Comparison of ENCODE assay signal across 21 cellular contexts in the genomic region with DNA sequence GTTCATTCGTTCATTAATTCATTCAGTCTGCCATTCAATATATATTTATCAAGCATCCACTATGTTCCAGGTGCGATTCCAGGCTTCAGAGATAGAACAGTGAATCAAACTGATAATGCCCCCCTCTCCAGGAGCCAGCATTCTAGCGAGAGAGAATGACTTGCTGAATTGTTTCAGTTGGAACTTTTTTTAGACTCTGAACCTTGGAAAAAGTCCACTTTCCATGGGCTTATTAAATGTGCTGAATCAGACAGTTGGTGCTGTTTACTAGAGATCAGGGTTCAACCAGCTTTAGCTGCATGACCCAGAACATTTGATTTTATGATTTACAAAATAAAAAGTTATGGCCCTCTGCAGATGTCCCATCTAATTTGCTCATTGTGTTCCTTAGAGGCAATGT.
DNase-seq lines count a peak whose midpoint lies in the region; ATAC-seq, FAIRE-seq and TF ChIP-seq lines count a peak whose summit lies in the region.
"Had no signal": no experiment of that assay in that cellular context is flagged by ENCODE, and none has a peak within 500 bp of the region (broad histone marks: within the 10 kb centered on the region; RNA-seq: fewer than 3 reads in every experiment).

No MANE protein-coding gene starts in this region.

- no peaks in the 10 kb centered on the region for H3K36me3 Mint-ChIP-seq in astrocyte (ENCODE audit: low read depth, unreplicated experiment)
- H3K36me3 Mint-ChIP-seq: naive thymus-derived CD4-positive, alpha-beta T cell had no signal

- no peak for FAIRE-seq in astrocyte (lab: Jason Lieb, UNC)
- FAIRE-seq: D721Med, G401.6, GM12892 had no signal

- peaks cover 9% of the 10 kb centered on the region for H3K4me1 Mint-ChIP-seq in astrocyte (ENCODE audit: low read depth, unreplicated experiment)
- H3K4me1 Mint-ChIP-seq: activated B cell treated with CpG ODN at 0.5 μM for 24 hours had no signal

- H3K4me3 Mint-ChIP-seq in astrocyte (ENCODE audit: unreplicated experiment), result no peak overlapping the region
- H3K4me3 Mint-ChIP-seq: activated B cell treated with CpG ODN at 0.5 μM for 24 hours; GM23338; naive thymus-derived CD4-positive, alpha-beta T cell had no signal

- ATAC-seq in mucosa of descending colon, result peak; percentile 83
- ATAC-seq in thoracic aorta (ENCODE audit: insufficient number of reproducible peaks, low FRiP score, low read depth), result no peak
- ATAC-seq: GM23338; naive thymus-derived CD4-positive, alpha-beta T cell had no signal

- no peak overlapping the region for H3K4me2 ChIP-seq in astrocyte (ENCODE audit: low read length)
- H3K4me2 ChIP-seq: GM23338, KMS-11 had no signal

- no peak overlapping the region for H3K27ac Mint-ChIP-seq in astrocyte (ENCODE audit: unreplicated experiment)
- H3K27ac Mint-ChIP-seq: activated B cell treated with CpG ODN at 0.5 μM for 24 hours; GM23338; naive thymus-derived CD4-positive, alpha-beta T cell had no signal

- H3K27me3 Mint-ChIP-seq in astrocyte (ENCODE audit: low read depth, unreplicated experiment), result no peaks in the 10 kb centered on the region
- H3K27me3 Mint-ChIP-seq: activated B cell treated with CpG ODN at 0.5 μM for 24 hours had no signal

- H3K4me1 ChIP-seq in astrocyte (ENCODE audit: insufficient read depth, low read length), result peaks cover 27% of the 10 kb centered on the region
- H3K4me1 ChIP-seq in mucosa of descending colon (ENCODE audit: low read depth), result peaks cover 28% of the 10 kb centered on the region
- H3K4me1 ChIP-seq in thoracic aorta (ENCODE audit: control insufficient read depth in 1 of 2, low read depth in 2 of 2), result peaks cover 18 to 75% of the 10 kb centered on the region in 2 donors

- H3K27ac ChIP-seq in astrocyte (ENCODE audit: low read depth, low read length) (peak overlapping the region; percentile 15), thoracic aorta (peak overlapping the region; percentile 91 to 95), caudate nucleus (ENCODE audit: low read depth, low read length) (no peak overlapping the region)
- H3K27ac ChIP-seq: HL-60, KMS-11 had no signal

- no peaks in the 10 kb centered on the region for H3K9me3 Mint-ChIP-seq in astrocyte (ENCODE audit: unreplicated experiment)
- H3K9me3 Mint-ChIP-seq: activated B cell treated with CpG ODN at 0.5 μM for 24 hours; GM23338; naive thymus-derived CD4-positive, alpha-beta T cell had no signal

- no peak overlapping the region for H2AFZ ChIP-seq in astrocyte (ENCODE audit: low read depth, low read length)
- H2AFZ ChIP-seq: GM23338 had no signal

- no peaks in the 10 kb centered on the region for H3K79me2 ChIP-seq in astrocyte (ENCODE audit: insufficient read depth, low read length)

- no peaks in the 10 kb centered on the region for H3K36me3 ChIP-seq in astrocyte (ENCODE audit: insufficient read depth, low read length)
- H3K36me3 ChIP-seq in mucosa of descending colon (ENCODE audit: low read depth), result no peaks in the 10 kb centered on the region
- no peaks in the 10 kb centered on the region for H3K36me3 ChIP-seq in thoracic aorta

- intact Hi-C loops in mucosa of descending colon (cut with DNase I, micrococcal nuclease), result no loop called here

- no peak overlapping the region for H3K4me3 ChIP-seq in astrocyte (ENCODE audit: insufficient read depth, low read depth, low read length)
- no peak overlapping the region for H3K4me3 ChIP-seq in fibroblast of the aortic adventitia (ENCODE audit: low read depth, low read length)
- H3K4me3 ChIP-seq in mucosa of descending colon, result no peak overlapping the region
- no peak overlapping the region for H3K4me3 ChIP-seq in thoracic aorta
- H3K4me3 ChIP-seq: GM23338 had no signal

- no peaks in the 10 kb centered on the region for H4K20me1 ChIP-seq in astrocyte (ENCODE audit: insufficient read depth, low read length)

- no peaks in the 10 kb centered on the region for H3K27me3 ChIP-seq in astrocyte (ENCODE audit: insufficient read depth, low read length)
- no peaks in the 10 kb centered on the region for H3K27me3 ChIP-seq in thoracic aorta (replicated peaks; ENCODE audit: insufficient read depth)

- no peaks in the 10 kb centered on the region for H3K9me3 ChIP-seq in astrocyte (ENCODE audit: insufficient read depth, low read depth, low read length)
- H3K9me3 ChIP-seq in mucosa of descending colon, result no peaks in the 10 kb centered on the region
- no peaks in the 10 kb centered on the region for H3K9me3 ChIP-seq in thoracic aorta

- H3K9ac ChIP-seq in astrocyte (ENCODE audit: low read length), result no peak overlapping the region
- H3K9ac ChIP-seq: KMS-11 had no signal

- DNase-seq in astrocyte (ENCODE audit: low read depth) (no peak), fibroblast of the aortic adventitia (ENCODE audit: low read depth) (peak; percentile 35), mucosa of descending colon (peak in 1 of 3 donors; percentile 45), thoracic aorta (ENCODE audit: low spot score) (no peak), caudate nucleus (lab: John Stamatoyannopoulos, UW) (no peak), T-helper 2 cell (no peak), amygdala (lab: John Stamatoyannopoulos, UW) (no peak), NCI-H748 treated with DMSO at 0.1 percent for 48 hours (lab: John Stamatoyannopoulos, UW) (no peak)
- DNase-seq: activated B cell treated with CpG ODN at 0.5 μM for 24 hours; activated CD8-positive, alpha-beta memory T cell treated with anti-CD3 and anti-CD28 coated beads for 24 hours; kidney glomerular epithelial cell; naive thymus-derived CD4-positive, alpha-beta T cell; NCI-H1092 treated with DMSO at 0.1 percent for 48 hours; NK-92 treated with Interleukin-12 subunit alpha and Interleukin-12 subunit beta, amount 100 ng/mL, for 24 hours; substantia nigra had no signal

- TF ChIP-seq CTCF in astrocyte (IDR thresholded peaks at IDR 0.05; ENCODE audit: insufficient read depth, low read depth, low read length) (no peak), fibroblast of the aortic adventitia (IDR thresholded peaks at IDR 0.05; ENCODE audit: insufficient read depth, low read length) (no peak), mucosa of descending colon (IDR thresholded peaks at IDR 0.05) (no peak), thoracic aorta (IDR thresholded peaks at IDR 0.05) (no peak)
